ENCODE assay signal across 8 cellular contexts in the genomic region with DNA sequence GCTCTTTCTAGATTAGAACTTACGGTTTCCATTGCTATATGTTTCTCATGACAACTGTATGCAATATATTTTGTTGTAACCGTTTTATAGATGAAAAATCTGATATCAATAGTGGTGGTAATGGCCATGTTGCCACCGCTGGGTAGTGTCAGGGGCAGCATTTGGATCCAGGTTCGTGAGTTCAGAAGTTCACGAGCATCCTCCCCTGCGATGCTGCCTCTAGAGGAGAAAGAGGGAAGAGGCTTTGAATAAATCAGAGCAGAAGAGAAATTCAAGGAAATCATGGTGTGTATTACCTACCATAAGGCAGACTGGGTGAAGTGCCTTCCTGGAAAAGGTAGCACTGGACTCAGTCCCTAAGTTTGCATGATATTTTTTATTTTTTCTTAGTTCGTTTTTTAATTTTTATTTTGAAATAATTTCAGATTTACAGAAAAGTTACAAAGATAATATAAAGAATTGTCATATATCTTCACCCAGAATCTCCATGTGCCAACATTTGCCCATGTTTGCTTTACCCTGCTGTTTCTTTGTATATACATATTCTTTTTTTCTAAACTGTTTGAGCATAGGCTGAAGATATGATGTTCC. TPM values are rescaled to one million over a fixed set of nuclear protein-coding genes. Genes with fewer than 3 reads are reported as not detected.
DNase-seq lines count a peak whose midpoint lies in the region; ATAC-seq and TF ChIP-seq lines count a peak whose summit lies in the region.

No MANE protein-coding gene starts in this region.

- H3K9me3 ChIP-seq in Loucy (ENCODE audit: insufficient read depth, low read depth, low read length), result no peaks in the 10 kb centered on the region

- TF ChIP-seq CTCF in Loucy (conservative IDR thresholded peaks at IDR 0.05; ENCODE audit: low read length) (peak; percentile 82), epithelial cell of proximal tubule (conservative IDR thresholded peaks at IDR 0.05; ENCODE audit: low read depth, low read length) (peak; percentile 81)

- H3K27me3 ChIP-seq in Loucy (ENCODE audit: insufficient read depth, low read length, poor library complexity, severe bottlenecking), result no peaks in the 10 kb centered on the region

- no peak overlapping the region for H3K4me2 ChIP-seq in Loucy (ENCODE audit: low read depth, low read length, poor library complexity, severe bottlenecking)

- no peaks in the 10 kb centered on the region for H3K79me2 ChIP-seq in Loucy (ENCODE audit: insufficient read depth, low read length)

- H3K36me3 ChIP-seq in Loucy (ENCODE audit: insufficient read depth, low read length), result no peaks in the 10 kb centered on the region

- peak; percentile 43 for DNase-seq in activated CD4-positive, alpha-beta T cell treated with anti-CD3 and anti-CD28 coated beads for 48 hours
- DNase-seq in activated CD4-positive, alpha-beta T cell treated with anti-CD3 and anti-CD28 coated beads for 1 hour, result no peak
- DNase-seq in SK-N-DZ (ENCODE audit: low spot score) (peak; percentile 29), epithelial cell of proximal tubule (ENCODE audit: low read depth) (no peak), pons (ENCODE audit: low spot score) (peak; percentile 29)

- H3K4me3 ChIP-seq in Loucy (ENCODE audit: low read length, poor library complexity, severe bottlenecking) (no peak overlapping the region), epithelial cell of proximal tubule (ENCODE audit: low read depth, low read length) (no peak overlapping the region)

- no peaks in the 10 kb centered on the region for H3F3A ChIP-seq in Loucy (ENCODE audit: low read depth)

- ATAC-seq in HG03025 (IDR thresholded peaks at IDR 0.05; ENCODE audit: low FRiP score, unreplicated experiment) (no peak), HG02623 (IDR thresholded peaks at IDR 0.05; ENCODE audit: unreplicated experiment) (no peak)

- H2AFZ ChIP-seq in Loucy (ENCODE audit: low read length), result no peak overlapping the region

- H4K20me1 ChIP-seq in Loucy (ENCODE audit: insufficient read depth, low read length, poor library complexity, severe bottlenecking), result no peaks in the 10 kb centered on the region

- H3K4me1 ChIP-seq in Loucy (ENCODE audit: insufficient read depth, low read length, poor library complexity, severe bottlenecking), result no peaks in the 10 kb centered on the region

- no peak overlapping the region for H3K9ac ChIP-seq in Loucy (ENCODE audit: low read depth, low read length, poor library complexity, severe bottlenecking)

- no peaks in the 10 kb centered on the region for H3K9me2 ChIP-seq in Loucy (replicated peaks; ENCODE audit: low read depth, low read length)

RNA-seq across cellular contexts. Expression of gene ZBTB7C, which starts 3.3 kb away (rescaled TPM):
- not detected in 2 replicates for polyA plus RNA-seq in SK-N-DZ (2014; cell fraction: cytosol; rRNA removed)
- polyA plus RNA-seq in SK-N-DZ (2014; cell fraction: nucleus; rRNA removed), result not detected in 2 replicates
- total RNA-seq in epithelial cell of proximal tubule, result under 0.01 and 0.17 TPM in 2 replicates

Comparison
In these comparisons a context has a peak if more than half of its experiments do, and no peak if none do; other contexts are left out.
1. DNase-seq: peak in activated CD4-positive, alpha-beta T cell treated with anti-CD3 and anti-CD28 coated beads for 48 hours (single experiment), SK-N-DZ (single experiment) and pons (single experiment); none in activated CD4-positive, alpha-beta T cell treated with anti-CD3 and anti-CD28 coated beads for 1 hour (single experiment) and epithelial cell of proximal tubule (single experiment).